19 cellular contexts compared by ENCODE assay signal in the genomic region with DNA sequence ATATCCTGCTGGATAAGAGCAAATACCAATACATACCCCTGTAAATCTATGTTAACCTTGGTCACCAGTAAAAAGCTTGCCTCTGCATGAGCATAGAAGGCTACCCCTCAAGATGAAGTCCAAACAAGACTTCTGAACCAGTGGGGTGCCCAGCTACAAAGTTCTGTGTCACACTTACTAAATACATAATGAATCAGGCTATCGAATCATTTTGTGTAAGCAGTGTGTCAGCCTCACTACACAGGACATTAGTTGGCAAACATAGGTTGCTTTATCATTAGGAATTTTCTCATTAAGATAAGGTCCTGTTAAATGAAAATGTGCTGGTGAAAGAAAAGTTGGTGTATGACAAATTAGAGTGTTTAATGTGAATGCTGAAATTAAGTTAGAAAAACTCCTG.
"Had no signal": no experiment of that assay in that cellular context is flagged by ENCODE, and none has a peak within 500 bp of the region (broad histone marks: within the 10 kb centered on the region; RNA-seq: fewer than 3 reads in every experiment).

No MANE protein-coding gene starts in this region.

- H3K9me3 ChIP-seq: colonic mucosa, thyroid gland had no signal

- H3K27me3 ChIP-seq: colonic mucosa, neutrophil, right atrium auricular region, sigmoid colon, thyroid gland had no signal

- H3K4me1 Mint-ChIP-seq: immature natural killer cell; naive thymus-derived CD4-positive, alpha-beta T cell had no signal

- H3K4me3 Mint-ChIP-seq: immature natural killer cell; naive thymus-derived CD4-positive, alpha-beta T cell; type B pancreatic cell had no signal

- FAIRE-seq: kidney, small intestine, urothelium cell line had no signal

- DNase-seq: colonic mucosa; dermis blood vessel endothelial cell; immature natural killer cell; kidney; left cardiac atrium; left ventricle myocardium inferior; naive thymus-derived CD4-positive, alpha-beta T cell; posterior cingulate gyrus; sigmoid colon; small intestine; stimulated activated CD4-positive, alpha-beta T cell treated with anti-CD3 and anti-CD28 coated beads, Interleukin-12 subunit alpha, Interleukin-12 subunit beta, amount 100 ng/mL, for 4 hours; stimulated activated naive CD8-positive, alpha-beta T cell treated with anti-CD3 and anti-CD28 coated beads, Interleukin-15, Interleukin-2, amounts not matched to agents 100 U/mL and 50 U/mL, for 24 hours; thyroid gland had no signal

- H3K4me3 ChIP-seq: colonic mucosa, left ventricle myocardium inferior, lung, right atrium auricular region, sigmoid colon, suprapubic skin, thyroid gland had no signal

- H3K27ac Mint-ChIP-seq: immature natural killer cell; naive thymus-derived CD4-positive, alpha-beta T cell; type B pancreatic cell had no signal

- ATAC-seq: left cardiac atrium; naive thymus-derived CD4-positive, alpha-beta T cell; stimulated activated naive CD8-positive, alpha-beta T cell treated with anti-CD3 and anti-CD28 coated beads, Interleukin-15, Interleukin-2, amounts not matched to agents 100 U/mL and 50 U/mL, for 24 hours had no signal

- H3K27ac ChIP-seq: colonic mucosa, left ventricle myocardium inferior, neutrophil, right atrium auricular region, sigmoid colon, suprapubic skin, thyroid gland had no signal

- H3K36me3 ChIP-seq: colonic mucosa, left ventricle myocardium inferior, neutrophil, right atrium auricular region, sigmoid colon, suprapubic skin, thyroid gland had no signal

- H3K4me1 ChIP-seq: colonic mucosa, left ventricle myocardium inferior, right atrium auricular region, sigmoid colon, suprapubic skin, thyroid gland had no signal

- H3K36me3 Mint-ChIP-seq: type B pancreatic cell had no signal
